Comparison of ENCODE assay signal across 15 cellular contexts in genomic region chr2:130756721-130757195, GRCh38. TPM values are rescaled to one million over a fixed set of nuclear protein-coding genes. Genes with fewer than 3 reads are reported as not detected.
DNase-seq lines count a peak whose midpoint lies in the region; ATAC-seq, FAIRE-seq and TF ChIP-seq lines count a peak whose summit lies in the region.
"Had no signal": no experiment of that assay in that cellular context is flagged by ENCODE, and none has a peak within 500 bp of the region (broad histone marks: within the 10 kb centered on the region; RNA-seq: fewer than 3 reads in every experiment).

No MANE protein-coding gene starts in this region.

- H3K36me3 Mint-ChIP-seq in activated T-cell treated with anti-CD3 and anti-CD28 coated beads, Interleukin-2, amount 50 U/mL, for 72 hours (ENCODE audit: insufficient read depth in 2 of 2) = peaks cover 0 to 5% of the 10 kb centered on the region in 2 donors
- H3K36me3 Mint-ChIP-seq in activated T-cell treated with anti-CD3 and anti-CD28 coated beads, Interleukin-2, amount 50 U/mL, for 4 hours (ENCODE audit: insufficient read depth) = peaks cover 1% of the 10 kb centered on the region
- H3K36me3 Mint-ChIP-seq in stimulated activated naive B cell treated with anti-CD40 and anti-IgM and Interleukin-4, amounts not matched to agents 10 μg/mL and 1 μg/mL and 100 μg/mL, for 72 hours = no peaks in the 10 kb centered on the region

- H3K36me3 ChIP-seq in iPS-18a (ENCODE audit: control insufficient read depth, low read depth, low read length) = no peaks in the 10 kb centered on the region

- H3K27me3 ChIP-seq in iPS-18a (ENCODE audit: control insufficient read depth, insufficient read depth, low read length) = peaks cover 43% of the 10 kb centered on the region

- no peaks in the 10 kb centered on the region for H3K9me3 Mint-ChIP-seq in activated T-cell treated with anti-CD3 and anti-CD28 coated beads, Interleukin-2, amount 50 U/mL, for 72 hours
- no peaks in the 10 kb centered on the region for H3K9me3 Mint-ChIP-seq in activated T-cell treated with anti-CD3 and anti-CD28 coated beads, Interleukin-2, amount 50 U/mL, for 4 hours
- no peaks in the 10 kb centered on the region for H3K9me3 Mint-ChIP-seq in stimulated activated naive B cell treated with anti-CD40 and anti-IgM and Interleukin-4, amounts not matched to agents 10 μg/mL and 1 μg/mL and 100 μg/mL, for 72 hours

- peaks cover 57% of the 10 kb centered on the region for H3K27me3 Mint-ChIP-seq in activated T-cell treated with anti-CD3 and anti-CD28 coated beads, Interleukin-2, amount 50 U/mL, for 72 hours (ENCODE audit: low read depth)
- peaks cover 65% of the 10 kb centered on the region for H3K27me3 Mint-ChIP-seq in activated T-cell treated with anti-CD3 and anti-CD28 coated beads, Interleukin-2, amount 50 U/mL, for 4 hours (ENCODE audit: low read depth)
- peaks cover 52 to 56% of the 10 kb centered on the region in 2 donors for H3K27me3 Mint-ChIP-seq in stimulated activated naive B cell treated with anti-CD40 and anti-IgM and Interleukin-4, amounts not matched to agents 10 μg/mL and 1 μg/mL and 100 μg/mL, for 72 hours

- H3K4me1 ChIP-seq in iPS-18a (ENCODE audit: control insufficient read depth, low read depth, low read length) = peaks cover 8% of the 10 kb centered on the region

- peak overlapping the region; percentile 55 to 69 for H3K4me3 Mint-ChIP-seq in activated T-cell treated with anti-CD3 and anti-CD28 coated beads, Interleukin-2, amount 50 U/mL, for 72 hours
- H3K4me3 Mint-ChIP-seq in activated T-cell treated with anti-CD3 and anti-CD28 coated beads, Interleukin-2, amount 50 U/mL, for 4 hours = no peak overlapping the region
- peak overlapping the region; percentile 24 to 48 for H3K4me3 Mint-ChIP-seq in stimulated activated naive B cell treated with anti-CD40 and anti-IgM and Interleukin-4, amounts not matched to agents 10 μg/mL and 1 μg/mL and 100 μg/mL, for 72 hours

- FAIRE-seq in D721Med (lab: Jason Lieb, UNC) = no peak
- FAIRE-seq: GM18507 had no signal

- TF ChIP-seq CTCF in VCaP (conservative IDR thresholded peaks at IDR 0.05) (no peak), D721Med (IDR thresholded peaks at IDR 0.05; ENCODE audit: insufficient read depth, missing control alignments) (no peak)

- H3K4me3 ChIP-seq in iPS-18a (ENCODE audit: low read length) = peak overlapping the region; percentile 66

- H3K27ac Mint-ChIP-seq in activated T-cell treated with anti-CD3 and anti-CD28 coated beads, Interleukin-2, amount 50 U/mL, for 72 hours = no peak overlapping the region
- H3K27ac Mint-ChIP-seq in stimulated activated naive B cell treated with anti-CD40 and anti-IgM and Interleukin-4, amounts not matched to agents 10 μg/mL and 1 μg/mL and 100 μg/mL, for 72 hours = no peak overlapping the region

- peak overlapping the region; percentile 85 for H3K27ac ChIP-seq in VCaP
- H3K27ac ChIP-seq in iPS-18a (ENCODE audit: low read length) = no peak overlapping the region
- H3K27ac ChIP-seq: epithelial cell of prostate, KMS-11 had no signal

- H3K4me1 Mint-ChIP-seq in activated T-cell treated with anti-CD3 and anti-CD28 coated beads, Interleukin-2, amount 50 U/mL, for 72 hours (ENCODE audit: low read depth) = no peaks in the 10 kb centered on the region
- peaks cover 9% of the 10 kb centered on the region for H3K4me1 Mint-ChIP-seq in activated T-cell treated with anti-CD3 and anti-CD28 coated beads, Interleukin-2, amount 50 U/mL, for 4 hours (ENCODE audit: low read depth)
- H3K4me1 Mint-ChIP-seq in stimulated activated naive B cell treated with anti-CD40 and anti-IgM and Interleukin-4, amounts not matched to agents 10 μg/mL and 1 μg/mL and 100 μg/mL, for 72 hours = peaks cover 5% of the 10 kb centered on the region in 2 donors

- H3K9ac ChIP-seq in iPS-18a (ENCODE audit: low read length) = no peak overlapping the region
- H3K9ac ChIP-seq: KMS-11 had no signal

- no peaks in the 10 kb centered on the region for H3K9me3 ChIP-seq in iPS-18a (ENCODE audit: control insufficient read depth, low read depth, low read length)

- DNase-seq in activated T-cell treated with anti-CD3 and anti-CD28 coated beads, Interleukin-2, amount 50 U/mL, for 72 hours = no peak
- DNase-seq in activated T-cell treated with anti-CD3 and anti-CD28 coated beads, Interleukin-2, amount 50 U/mL, for 4 hours = no peak
- no peak for DNase-seq in stimulated activated naive B cell treated with anti-CD40 and anti-IgM and Interleukin-4, amounts not matched to agents 10 μg/mL and 1 μg/mL and 100 μg/mL, for 72 hours
- DNase-seq in D721Med (ENCODE audit: insufficient read length, low spot score) = no peak
- DNase-seq: EL, NCI-H524 treated with DMSO at 0.1 percent for 48 hours had no signal

- no peak for ATAC-seq in activated T-cell treated with anti-CD3 and anti-CD28 coated beads, Interleukin-2, amount 50 U/mL, for 72 hours (replicated peaks in 1 of 2)
- ATAC-seq in activated T-cell treated with anti-CD3 and anti-CD28 coated beads, Interleukin-2, amount 50 U/mL, for 4 hours = no peak
- ATAC-seq in stimulated activated naive B cell treated with anti-CD40 and anti-IgM and Interleukin-4, amounts not matched to agents 10 μg/mL and 1 μg/mL and 100 μg/mL, for 72 hours (replicated peaks) = no peak
- ATAC-seq in GM18858 (IDR thresholded peaks at IDR 0.05; ENCODE audit: unreplicated experiment) (no peak), HG03460 (IDR thresholded peaks at IDR 0.05; ENCODE audit: unreplicated experiment) (no peak)

RNA-seq across cellular contexts. Expression of gene AMER3, which starts 1.4 kb away (rescaled TPM):
- total RNA-seq in activated T-cell treated with anti-CD3 and anti-CD28 coated beads, Interleukin-2, amount 50 U/mL, for 72 hours = not detected
- total RNA-seq in activated T-cell treated with anti-CD3 and anti-CD28 coated beads, Interleukin-2, amount 50 U/mL, for 4 hours = not detected
- total RNA-seq: RPMI7951 had no signal

RNA-seq across cellular contexts. Expression of gene GPR148, which starts 27.9 kb away (rescaled TPM):
- total RNA-seq in activated T-cell treated with anti-CD3 and anti-CD28 coated beads, Interleukin-2, amount 50 U/mL, for 72 hours = not detected
- not detected for total RNA-seq in activated T-cell treated with anti-CD3 and anti-CD28 coated beads, Interleukin-2, amount 50 U/mL, for 4 hours
- total RNA-seq: mucosa of gallbladder, RPMI7951 had no signal
